Comparison of ENCODE assay signal across 25 cellular contexts in the genomic region with DNA sequence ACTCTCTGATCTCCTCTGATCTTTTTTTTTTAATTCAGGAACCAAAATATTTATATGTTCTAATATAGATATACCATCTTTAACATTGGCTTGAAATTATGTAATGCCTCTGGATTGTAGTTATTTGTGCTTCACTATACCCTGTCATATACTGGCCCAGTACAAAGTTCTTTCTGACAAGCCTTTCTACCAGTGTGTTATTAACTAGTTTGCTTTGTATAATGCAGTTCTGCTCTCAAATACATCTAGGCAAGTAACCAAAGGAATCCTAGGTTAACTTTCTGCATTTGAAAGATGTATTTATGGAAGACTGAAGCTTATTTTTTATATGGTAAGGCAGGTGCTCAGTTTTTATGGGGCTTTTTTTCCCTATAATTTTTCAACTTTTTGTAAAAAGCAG. TPM values are rescaled to one million over a fixed set of nuclear protein-coding genes. Genes with fewer than 3 reads are reported as not detected.
DNase-seq lines count a peak whose midpoint lies in the region; ATAC-seq, FAIRE-seq and TF ChIP-seq lines count a peak whose summit lies in the region.
"Had no signal": no experiment of that assay in that cellular context is flagged by ENCODE, and none has a peak within 500 bp of the region (broad histone marks: within the 10 kb centered on the region; RNA-seq: fewer than 3 reads in every experiment).

No MANE protein-coding gene starts in this region.

- CTCF ChIA-PET in SK-N-SH (lab: Yijun Ruan, JAX) (interaction anchor here (1.0 to 1.2 kb wide), 3 partner anchors 12 to 37 kb away, joined by 3 to 5 read pairs (median 3); no protein-coding TSS in a partner anchor), HEK293T (lab: Yijun Ruan, JAX) (interaction anchor here (0.8 kb wide), 1 partner anchor 66 kb away, joined by 3 read pairs; no protein-coding TSS in a partner anchor)

- no peaks in the 10 kb centered on the region for H3K27me3 ChIP-seq in SK-N-SH (ENCODE audit: insufficient read depth)
- H3K27me3 ChIP-seq in pancreas, result no peaks in the 10 kb centered on the region
- H3K27me3 ChIP-seq: BE2C had no signal

- H3K4me2 ChIP-seq in SK-N-SH, result no peak overlapping the region

- no peak for DNase-seq in SK-N-SH
- DNase-seq in left colon, result no peak
- no peak for DNase-seq in pancreas
- DNase-seq in HEK293T (ENCODE audit: extremely low spot score), result no peak
- no peak for DNase-seq in substantia nigra (lab: John Stamatoyannopoulos, UW)
- DNase-seq: 8988T; BE2C; CD4-positive, CD25-positive, alpha-beta regulatory T cell; COR-L47; DMS 273 treated with DMSO at 0.1 percent for 48 hours; DND-41; GOT3; KG1; MV-4-11; NCI-H187; NCI-H2107; NCI-H2227 treated with DMSO at 0.1 percent for 48 hours; NCI-H510A treated with DMSO at 0.1 percent for 48 hours; PC-3; RPMI8226; SIG-M5 had no signal

- no peak for TF ChIP-seq EP300 in SK-N-SH (IDR thresholded peaks at IDR 0.05; ENCODE audit: borderline replicate concordance in 1 of 2, low read depth in 1 of 2, low read length in 1 of 2)

- H3K79me2 ChIP-seq in SK-N-SH (ENCODE audit: insufficient read depth), result peaks cover 99% of the 10 kb centered on the region

- POLR2A ChIA-PET in SK-N-SH (lab: Yijun Ruan, JAX), result no interaction called here
- POLR2A ChIA-PET in HEK293T (lab: Yijun Ruan, JAX), result interaction anchor here (1.4 kb wide), 1 partner anchor 9 kb away, joined by 4 read pairs; no protein-coding TSS in a partner anchor

- TF ChIP-seq RAD21 in SK-N-SH (IDR thresholded peaks at IDR 0.05; ENCODE audit: low read length), result no peak

- H2AFZ ChIP-seq in SK-N-SH (ENCODE audit: low read depth), result no peak overlapping the region

- peak overlapping the region in 1 of 2 experiments; percentile 30; a peak in 2 of 4 replicates for H3K27ac ChIP-seq in SK-N-SH (ENCODE audit: low read depth in 2 of 2, low read length in 1 of 2)
- no peak overlapping the region for H3K27ac ChIP-seq in pancreas
- H3K27ac ChIP-seq in substantia nigra (ENCODE audit: low read depth, low read length, poor library complexity, severe bottlenecking), result no peak overlapping the region

- no peak for FAIRE-seq in pancreas (lab: Jason Lieb, UNC)

- no peak overlapping the region for H3K9ac ChIP-seq in SK-N-SH

- intact Hi-C loops in left colon (cut with DNase I, micrococcal nuclease), result no loop called here
- intact Hi-C loops in pancreas (cut with DNase I), result no loop called here

- H3K4me1 ChIP-seq in SK-N-SH (ENCODE audit: control insufficient read depth in 1 of 2, insufficient read depth in 2 of 2, low read depth in 1 of 2, low read length in 1 of 2), result peaks cover 2 to 6% of the 10 kb centered on the region in 2 experiments; a peak in 3 of 4 replicates
- peaks cover 0 to 20% (median 16%) of the 10 kb centered on the region in 3 donors for H3K4me1 ChIP-seq in pancreas

- H3K9me2 ChIP-seq in SK-N-SH, result no peaks in the 10 kb centered on the region

- H3F3A ChIP-seq in SK-N-SH (replicated peaks; ENCODE audit: insufficient read depth), result peaks cover 4% of the 10 kb centered on the region

- H3K36me3 ChIP-seq in SK-N-SH (replicated peaks in 1 of 2; ENCODE audit: control insufficient read depth in 1 of 2, insufficient read depth in 2 of 2, low read length in 1 of 2), result peaks cover 0 to 5% of the 10 kb centered on the region in 2 experiments
- no peaks in the 10 kb centered on the region for H3K36me3 ChIP-seq in pancreas
- H3K36me3 ChIP-seq: BE2C had no signal

- TF ChIP-seq CTCF in SK-N-SH (IDR thresholded peaks at IDR 0.05), result no peak
- no peak for TF ChIP-seq CTCF in pancreas (IDR thresholded peaks at IDR 0.05)

- H3K9me3 ChIP-seq in SK-N-SH (no peaks in the 10 kb centered on the region), pancreas (no peaks in the 10 kb centered on the region)
- H3K9me3 ChIP-seq: BE2C had no signal

- ATAC-seq in SK-N-SH treated with all-trans-retinoic acid at 6 μM for 48 hours (peak; percentile 55; the same call in 2 of the 3 replicates), left colon (peak; percentile 97), pancreas (peak in 3 of 4 donors; percentile 46 to 70 (median 49)), HG02763 (IDR thresholded peaks at IDR 0.05; ENCODE audit: unreplicated experiment) (no peak), GM19452 (IDR thresholded peaks at IDR 0.05; ENCODE audit: unreplicated experiment) (no peak)
- ATAC-seq: HCT116, PC-3 had no signal

- H3K4me3 ChIP-seq in SK-N-SH (ENCODE audit: low read depth in 2 of 2, low read length in 1 of 2), result no peak overlapping the region
- H3K4me3 ChIP-seq in pancreas, result no peak overlapping the region

- H4K20me1 ChIP-seq in SK-N-SH (ENCODE audit: insufficient read depth), result peaks cover 74% of the 10 kb centered on the region

TF ChIP-seq in SK-N-SH treated with all-trans-retinoic acid at 6 μM for 48 hours, 23 proteins besides CTCF, POLR2A, EP300 and RAD21 (continues in another document):
- TF ChIP-seq BACH2 (CRISPR knock-in tag; IDR thresholded peaks at IDR 0.05; ENCODE audit: borderline replicate concordance), result no peak
- TF ChIP-seq TCF4 (CRISPR knock-in tag; IDR thresholded peaks at IDR 0.05; ENCODE audit: borderline replicate concordance), result no peak
- no peak for TF ChIP-seq POU6F1 (CRISPR knock-in tag; IDR thresholded peaks at IDR 0.05; ENCODE audit: borderline replicate concordance, low read depth)
- no peak for TF ChIP-seq ZC3H10 (CRISPR knock-in tag; IDR thresholded peaks at IDR 0.05)
- TF ChIP-seq ZFP3 (CRISPR knock-in tag; IDR thresholded peaks at IDR 0.05), result no peak
- TF ChIP-seq ISL1 (CRISPR knock-in tag; IDR thresholded peaks at IDR 0.05), result no peak

TF ChIP-seq in SK-N-SH, 30 proteins besides CTCF, POLR2A, EP300 and RAD21:
- TF ChIP-seq NFIC (IDR thresholded peaks at IDR 0.05; ENCODE audit: borderline replicate concordance), result no peak
- TF ChIP-seq FOXJ3 (CRISPR knock-in tag; IDR thresholded peaks at IDR 0.05), result no peak
- no peak for TF ChIP-seq ELF1 (IDR thresholded peaks at IDR 0.05)
- TF ChIP-seq RCOR1 (IDR thresholded peaks at IDR 0.05; ENCODE audit: low read length), result no peak
- TF ChIP-seq USF2 (IDR thresholded peaks at IDR 0.05; ENCODE audit: borderline replicate concordance, low read depth, low read length), result no peak
- TF ChIP-seq GATA2 (CRISPR knock-in tag; IDR thresholded peaks at IDR 0.05), result no peak
- TF ChIP-seq SIN3A (IDR thresholded peaks at IDR 0.05; ENCODE audit: borderline replicate concordance, low read depth, low read length), result no peak
- TF ChIP-seq, protein P1, sequence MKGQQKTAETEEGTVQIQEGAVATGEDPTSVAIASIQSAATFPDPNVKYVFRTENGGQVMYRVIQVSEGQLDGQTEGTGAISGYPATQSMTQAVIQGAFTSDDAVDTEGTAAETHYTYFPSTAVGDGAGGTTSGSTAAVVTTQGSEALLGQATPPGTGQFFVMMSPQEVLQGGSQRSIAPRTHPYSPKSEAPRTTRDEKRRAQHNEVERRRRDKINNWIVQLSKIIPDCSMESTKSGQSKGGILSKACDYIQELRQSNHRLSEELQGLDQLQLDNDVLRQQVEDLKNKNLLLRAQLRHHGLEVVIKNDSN (IDR thresholded peaks at IDR 0.05; ENCODE audit: borderline replicate concordance, low read depth), result no peak
- TF ChIP-seq SMC3 (IDR thresholded peaks at IDR 0.05; ENCODE audit: low read depth, low read length), result no peak

TF ChIP-seq in HEK293T, 16 proteins besides CTCF, POLR2A, EP300 and RAD21:
- TF ChIP-seq ELF4 (IDR thresholded peaks at IDR 0.05) (no peak), TARDBP (IDR thresholded peaks at IDR 0.05) (no peak), ZNF384 (IDR thresholded peaks at IDR 0.05) (no peak)
TF ChIP-seq in HEK293T: peak in this region for 0.

RNA-seq across cellular contexts. Expression of gene ARHGEF12, which starts 36.1 kb away (rescaled TPM):
- polyA plus RNA-seq in SK-N-SH (2012; rRNA removed), result 12.3 and 15.9 TPM in 2 replicates
- 20.8 and 21.6 TPM in 2 replicates for polyA plus RNA-seq in SK-N-SH (2012; cell fraction: cytosol; rRNA removed)
- 12.4 and 23.6 TPM in 2 replicates for polyA plus RNA-seq in SK-N-SH (2012; cell fraction: nucleus; rRNA removed)
- 100 to 1,000 TPM in 1 of 2 donors, 10 to 100 TPM in 1; 99.1 to 107 TPM for total RNA-seq in left colon
- total RNA-seq in pancreas, result 10 to 100 TPM; 36.7 to 74.7 (median 41.7) TPM
- polyA plus RNA-seq in pancreas, result 10 to 100 TPM; 13.8 to 18.6 TPM

RNA-seq across cellular contexts. Expression of gene TLCD5, which starts 47.2 kb away (rescaled TPM):
- 12.7 and 18.7 TPM in 2 replicates for polyA plus RNA-seq in SK-N-SH (2012; rRNA removed)
- 14.6 and 15.1 TPM in 2 replicates for polyA plus RNA-seq in SK-N-SH (2012; cell fraction: cytosol; rRNA removed)
- 23.2 and 40.2 TPM in 2 replicates for polyA plus RNA-seq in SK-N-SH (2012; cell fraction: nucleus; rRNA removed)
- total RNA-seq in left colon, result 1 to 10 TPM in 1 of 2 donors, under 1 TPM in 1; 0.49 to 1.1 TPM
- total RNA-seq in pancreas, result 1 to 10 TPM; 1.7 to 5.7 (median 2.6) TPM
- polyA plus RNA-seq in pancreas, result 1 to 10 TPM; 1.5 to 3.4 TPM

Comparison
In these comparisons a context has a peak if more than half of its experiments do, and no peak if none do; other contexts are left out.
1. ATAC-seq: peak in SK-N-SH treated with all-trans-retinoic acid at 6 μM for 48 hours (single experiment), left colon (single experiment) and pancreas (3 of 4); none in HG02763 (single experiment) and GM19452 (single experiment).